Comparison of ENCODE assay signal across 8 cellular contexts in the genomic region with DNA sequence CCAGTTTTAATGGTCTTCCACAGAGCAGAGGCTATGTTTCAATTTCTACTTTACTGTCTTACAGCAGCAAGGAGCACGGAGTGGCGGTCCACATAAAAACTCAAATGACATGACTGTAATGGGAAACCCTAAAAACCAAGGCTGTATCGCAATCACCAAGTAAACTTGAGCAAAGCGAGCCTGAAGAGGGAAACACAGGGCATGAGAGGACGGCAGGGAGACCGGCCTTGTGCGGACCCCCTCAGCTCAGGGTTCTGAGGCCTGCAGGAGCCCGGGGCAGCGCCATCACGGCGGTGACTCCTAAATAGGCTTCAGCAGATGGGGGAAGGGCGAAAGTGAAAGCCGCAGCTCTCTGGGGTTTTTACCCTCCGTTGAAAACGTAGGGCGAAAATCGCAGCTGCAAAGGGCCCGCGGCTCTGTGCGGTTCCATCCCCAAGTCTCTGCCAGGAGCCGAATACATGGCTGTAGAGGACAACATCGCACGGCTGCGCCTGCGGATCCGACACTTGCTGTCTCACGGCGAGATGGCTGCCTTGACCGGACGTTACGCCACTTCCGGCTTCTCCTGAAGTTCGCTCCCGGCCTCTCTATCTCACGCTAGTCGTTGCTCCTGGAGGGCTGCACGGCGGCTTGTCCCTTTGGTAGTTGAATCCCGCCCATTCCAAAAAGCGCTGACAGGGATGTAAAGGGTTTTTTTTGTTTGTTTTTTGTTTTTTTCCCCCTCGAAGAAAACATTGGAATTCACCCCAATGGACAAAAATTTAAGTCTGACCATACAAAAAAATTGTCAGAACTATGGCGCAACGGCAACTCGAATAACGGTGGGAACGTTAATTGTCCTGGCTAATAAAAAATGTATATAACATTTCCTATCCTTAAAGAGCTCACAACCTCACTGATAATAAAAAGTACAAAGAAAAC. TPM values are rescaled to one million over a fixed set of nuclear protein-coding genes. Genes with fewer than 3 reads are reported as not detected.
DNase-seq lines count a peak whose midpoint lies in the region; ATAC-seq, FAIRE-seq and TF ChIP-seq lines count a peak whose summit lies in the region.

PSMB1 (minus strand) TSS at position 543 of the 921 bp plus-strand sequence; CDS start at position 478, 65 bp downstream.

- no peaks in the 10 kb centered on the region for H3K9me3 ChIP-seq in upper lobe of right lung

- DNase-seq in GM12892 (ENCODE audit: insufficient read length) (peak; percentile 33), NCI-H1436 treated with DMSO at 0.1 percent for 48 hours (lab: John Stamatoyannopoulos, UW) (peak; percentile 68), T-helper 1 cell (peak; percentile 61 to 87 (median 70)), amniotic stem cell (lab: John Stamatoyannopoulos, UW) (peak; percentile 94), left cardiac atrium (peak; percentile 96), posterior vena cava (ENCODE audit: low spot score) (peak; percentile 98), upper lobe of right lung (peak; percentile 96)

- FAIRE-seq in GM12892 (lab: Jason Lieb, UNC), result peak; percentile 89

- H3K27me3 ChIP-seq in upper lobe of right lung, result no peaks in the 10 kb centered on the region

- H3K27ac ChIP-seq in upper lobe of right lung, result peak within 1 kb of the TSS; percentile 94

- H3K4me1 ChIP-seq in upper lobe of right lung, result peaks cover 39% of the 10 kb centered on the region

- peak; percentile 97 for TF ChIP-seq POLR2A in GM12892 (IDR thresholded peaks at IDR 0.05; ENCODE audit: low read depth, low read length)

- peak within 1 kb of the TSS; percentile 92 for H3K4me3 ChIP-seq in upper lobe of right lung

- peaks cover 27% of the 10 kb centered on the region for H3K36me3 ChIP-seq in upper lobe of right lung

- ATAC-seq in HG02840 (IDR thresholded peaks at IDR 0.05; ENCODE audit: low FRiP score, unreplicated experiment), result peak; percentile 48
- ATAC-seq in left cardiac atrium, result peak; percentile 92 to 93
- ATAC-seq in upper lobe of right lung, result peak; percentile 89

- intact Hi-C loops in left cardiac atrium (cut with DNase I) (no loop called here), posterior vena cava (cut with DNase I) (no loop called here), upper lobe of right lung (cut with DNase I) (no loop called here)

- no peak for TF ChIP-seq CTCF in upper lobe of right lung (IDR thresholded peaks at IDR 0.05)

RNA-seq across cellular contexts. Expression of gene PSMB1, which starts in this region (rescaled TPM):
- 280 TPM for polyA plus RNA-seq in GM12892 (2012; ENCODE audit: missing spikeins)
- total RNA-seq in left cardiac atrium, result 100 to 1,000 TPM; 125 to 140 TPM
- total RNA-seq in posterior vena cava, result 100 to 1,000 TPM; 116 to 128 TPM
- total RNA-seq in upper lobe of right lung, result 111 TPM

Comparison
In these comparisons a context has a peak if more than half of its experiments do, and no peak if none do; other contexts are left out.
1. Peak in every context shown above with its lines: DNase-seq, ATAC-seq, H3K4me3 ChIP-seq and H3K27ac ChIP-seq.
2. DNase-seq: peak in every context shown above with its lines; median percentile 98 in posterior vena cava; 96 in left cardiac atrium; 96 in upper lobe of right lung; 94 in amniotic stem cell; 70 in T-helper 1 cell; 68 in NCI-H1436 treated with DMSO at 0.1 percent for 48 hours; 33 in GM12892.